13 cellular contexts compared by ENCODE assay signal in the genomic region with DNA sequence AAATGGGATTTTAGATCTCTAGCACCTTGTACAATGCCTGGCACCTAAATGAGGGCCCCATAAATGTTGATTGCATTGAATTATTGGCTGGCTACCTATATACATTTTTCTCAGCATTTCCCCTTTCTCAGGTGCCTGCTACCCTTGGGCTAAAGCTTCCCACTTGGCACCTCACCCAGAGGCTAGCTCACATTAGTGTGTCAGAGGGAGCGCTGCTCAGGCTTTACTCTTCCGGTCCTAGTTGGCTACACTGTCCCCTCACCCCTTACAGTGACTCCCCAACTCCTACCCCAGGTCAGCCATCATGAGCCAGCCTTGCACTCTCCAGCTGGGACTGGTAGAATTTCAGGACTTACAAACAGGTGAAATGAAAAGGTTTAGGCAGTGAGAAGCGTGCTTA. TPM values are rescaled to one million over a fixed set of nuclear protein-coding genes. Genes with fewer than 3 reads are reported as not detected.
A peak's percentile ranks its signal among the peaks of the same experiment; 100 is the strongest.
DNase-seq lines count a peak whose midpoint lies in the region; ATAC-seq and TF ChIP-seq lines count a peak whose summit lies in the region.
"Had no signal": no experiment of that assay in that cellular context is flagged by ENCODE, and none has a peak within 500 bp of the region (broad histone marks: within the 10 kb centered on the region; RNA-seq: fewer than 3 reads in every experiment).

No MANE protein-coding gene starts in this region.

- no peak overlapping the region for H3K4me2 ChIP-seq in SK-N-SH

- H3K27ac ChIP-seq in SK-N-SH (ENCODE audit: low read depth in 2 of 2, low read length in 1 of 2), result no peak overlapping the region
- H3K27ac ChIP-seq: thoracic aorta had no signal

- H3K9me3 ChIP-seq in SK-N-SH, result no peaks in the 10 kb centered on the region
- H3K9me3 ChIP-seq: thoracic aorta had no signal

- CTCF ChIA-PET in SK-N-SH (lab: Yijun Ruan, JAX), result interaction anchor here (1.4 to 1.7 kb wide), 2 partner anchors 10 to 13 kb away, joined by 5 to 11 read pairs; no protein-coding TSS in a partner anchor

- no peak overlapping the region for H3K9ac ChIP-seq in SK-N-SH

- H3K9me2 ChIP-seq in SK-N-SH, result no peaks in the 10 kb centered on the region

- H3K27me3 Mint-ChIP-seq in activated T-cell treated with anti-CD3 and anti-CD28 coated beads, Interleukin-2, amount 50 U/mL, for 72 hours (ENCODE audit: low read depth), result no peaks in the 10 kb centered on the region
- H3K27me3 Mint-ChIP-seq in activated T-helper 17 cell treated with anti-CD3 and anti-CD28 coated beads, Interleukin-2, amount 50 U/mL, for 72 hours, result no peaks in the 10 kb centered on the region
- no peaks in the 10 kb centered on the region for H3K27me3 Mint-ChIP-seq in stimulated activated naive B cell treated with anti-CD40 and anti-IgM and Interleukin-4, amounts not matched to agents 10 μg/mL and 1 μg/mL and 100 μg/mL, for 72 hours

- no peaks in the 10 kb centered on the region for H3F3A ChIP-seq in SK-N-SH (replicated peaks; ENCODE audit: insufficient read depth)

- H3K36me3 ChIP-seq in SK-N-SH (replicated peaks in 1 of 2; ENCODE audit: control insufficient read depth in 1 of 2, insufficient read depth in 2 of 2, low read length in 1 of 2), result no peaks in the 10 kb centered on the region
- H3K36me3 ChIP-seq: thoracic aorta had no signal

- no peaks in the 10 kb centered on the region for H3K36me3 Mint-ChIP-seq in activated T-cell treated with anti-CD3 and anti-CD28 coated beads, Interleukin-2, amount 50 U/mL, for 72 hours (ENCODE audit: insufficient read depth in 2 of 2)
- peaks cover 20% of the 10 kb centered on the region for H3K36me3 Mint-ChIP-seq in activated T-helper 17 cell treated with anti-CD3 and anti-CD28 coated beads, Interleukin-2, amount 50 U/mL, for 72 hours (ENCODE audit: low read depth)
- peaks cover 5 to 26% of the 10 kb centered on the region in 2 donors for H3K36me3 Mint-ChIP-seq in stimulated activated naive B cell treated with anti-CD40 and anti-IgM and Interleukin-4, amounts not matched to agents 10 μg/mL and 1 μg/mL and 100 μg/mL, for 72 hours

- peak overlapping the region; percentile 70 to 77 for H3K4me3 Mint-ChIP-seq in activated T-cell treated with anti-CD3 and anti-CD28 coated beads, Interleukin-2, amount 50 U/mL, for 72 hours
- peak overlapping the region; percentile 78 for H3K4me3 Mint-ChIP-seq in activated T-helper 17 cell treated with anti-CD3 and anti-CD28 coated beads, Interleukin-2, amount 50 U/mL, for 72 hours
- H3K4me3 Mint-ChIP-seq in stimulated activated naive B cell treated with anti-CD40 and anti-IgM and Interleukin-4, amounts not matched to agents 10 μg/mL and 1 μg/mL and 100 μg/mL, for 72 hours, result peak overlapping the region; percentile 6 to 65
- H3K4me3 Mint-ChIP-seq: GM23338 had no signal

- no peak for TF ChIP-seq CTCF in SK-N-SH (IDR thresholded peaks at IDR 0.05)

- DNase-seq in activated T-cell treated with anti-CD3 and anti-CD28 coated beads, Interleukin-2, amount 50 U/mL, for 72 hours, result no peak
- DNase-seq in activated T-cell treated with anti-CD3 and anti-CD28 coated beads, Interleukin-2, amount 50 U/mL, for 48 hours, result no peak
- DNase-seq in stimulated activated naive B cell treated with anti-CD40 and anti-IgM and Interleukin-4, amounts not matched to agents 10 μg/mL and 1 μg/mL and 100 μg/mL, for 72 hours, result no peak
- no peak for DNase-seq in SK-N-SH
- DNase-seq in GF-D8 (lab: John Stamatoyannopoulos, UW), result no peak
- DNase-seq: activated gamma-delta T cell, AML-193, T1000 had no signal

- no peaks in the 10 kb centered on the region for H4K20me1 ChIP-seq in SK-N-SH (ENCODE audit: insufficient read depth)

- no peak overlapping the region for H2AFZ ChIP-seq in SK-N-SH (ENCODE audit: low read depth)
- H2AFZ ChIP-seq: GM23338 had no signal

- H3K27ac Mint-ChIP-seq in activated T-cell treated with anti-CD3 and anti-CD28 coated beads, Interleukin-2, amount 50 U/mL, for 72 hours, result peak overlapping the region; percentile 96
- peak overlapping the region; percentile 94 for H3K27ac Mint-ChIP-seq in activated T-helper 17 cell treated with anti-CD3 and anti-CD28 coated beads, Interleukin-2, amount 50 U/mL, for 72 hours
- H3K27ac Mint-ChIP-seq in stimulated activated naive B cell treated with anti-CD40 and anti-IgM and Interleukin-4, amounts not matched to agents 10 μg/mL and 1 μg/mL and 100 μg/mL, for 72 hours, result peak overlapping the region; percentile 90

- peaks cover 86% of the 10 kb centered on the region for H3K4me1 Mint-ChIP-seq in activated T-cell treated with anti-CD3 and anti-CD28 coated beads, Interleukin-2, amount 50 U/mL, for 72 hours (ENCODE audit: low read depth)
- H3K4me1 Mint-ChIP-seq in activated T-helper 17 cell treated with anti-CD3 and anti-CD28 coated beads, Interleukin-2, amount 50 U/mL, for 72 hours, result peaks cover 71% of the 10 kb centered on the region
- H3K4me1 Mint-ChIP-seq in stimulated activated naive B cell treated with anti-CD40 and anti-IgM and Interleukin-4, amounts not matched to agents 10 μg/mL and 1 μg/mL and 100 μg/mL, for 72 hours, result peaks cover 73 to 94% of the 10 kb centered on the region in 2 donors

- H3K79me2 ChIP-seq in SK-N-SH (ENCODE audit: insufficient read depth), result peaks cover 10% of the 10 kb centered on the region; the same call in 1 of the 2 replicates

- H3K9me3 Mint-ChIP-seq in activated T-cell treated with anti-CD3 and anti-CD28 coated beads, Interleukin-2, amount 50 U/mL, for 72 hours, result no peaks in the 10 kb centered on the region
- no peaks in the 10 kb centered on the region for H3K9me3 Mint-ChIP-seq in activated T-helper 17 cell treated with anti-CD3 and anti-CD28 coated beads, Interleukin-2, amount 50 U/mL, for 72 hours
- H3K9me3 Mint-ChIP-seq in stimulated activated naive B cell treated with anti-CD40 and anti-IgM and Interleukin-4, amounts not matched to agents 10 μg/mL and 1 μg/mL and 100 μg/mL, for 72 hours, result no peaks in the 10 kb centered on the region
- H3K9me3 Mint-ChIP-seq: GM23338 had no signal

- no peak for TF ChIP-seq EP300 in SK-N-SH (IDR thresholded peaks at IDR 0.05; ENCODE audit: borderline replicate concordance in 1 of 2, low read depth in 1 of 2, low read length in 1 of 2)

- POLR2A ChIA-PET in SK-N-SH (lab: Yijun Ruan, JAX), result no interaction called here

- peaks cover 0 to 23% of the 10 kb centered on the region in 2 experiments; a peak in 3 of 4 replicates for H3K4me1 ChIP-seq in SK-N-SH (ENCODE audit: control insufficient read depth in 1 of 2, insufficient read depth in 2 of 2, low read depth in 1 of 2, low read length in 1 of 2)

- no peak for TF ChIP-seq RAD21 in SK-N-SH (IDR thresholded peaks at IDR 0.05; ENCODE audit: low read length)

- ATAC-seq in activated T-cell treated with anti-CD3 and anti-CD28 coated beads, Interleukin-2, amount 50 U/mL, for 72 hours (replicated peaks in 1 of 2), result no peak
- ATAC-seq in HG03060 (IDR thresholded peaks at IDR 0.05; ENCODE audit: low read depth, unreplicated experiment) (peak; percentile 12), GM19328 (IDR thresholded peaks at IDR 0.05; ENCODE audit: unreplicated experiment) (no peak)
- ATAC-seq in activated T-helper 17 cell treated with anti-CD3 and anti-CD28 coated beads, Interleukin-2, amount 50 U/mL, for 72 hours (replicated peaks), result no peak
- no peak for ATAC-seq in stimulated activated naive B cell treated with anti-CD40 and anti-IgM and Interleukin-4, amounts not matched to agents 10 μg/mL and 1 μg/mL and 100 μg/mL, for 72 hours (replicated peaks)
- ATAC-seq: GM23338 had no signal

- H3K27me3 ChIP-seq in SK-N-SH (ENCODE audit: insufficient read depth), result no peaks in the 10 kb centered on the region

- H3K4me3 ChIP-seq in SK-N-SH (ENCODE audit: low read depth in 2 of 2, low read length in 1 of 2), result no peak overlapping the region
- H3K4me3 ChIP-seq: GM23338, thoracic aorta had no signal

- WGBS in SK-N-SH (ENCODE audit: low lambda C conversion rate), result 100% methylated on average over 3 of the region's 3 CpGs

TF ChIP-seq in SK-N-SH, 30 proteins besides CTCF, POLR2A, EP300 and RAD21:
- no peak for TF ChIP-seq JUND (IDR thresholded peaks at IDR 0.05)

RNA-seq across cellular contexts. Expression of a gene that starts 9.5 kb away (rescaled TPM):
- 10 to 100 TPM; 28.8 to 38.6 TPM for total RNA-seq in activated T-cell treated with anti-CD3 and anti-CD28 coated beads, Interleukin-2, amount 50 U/mL, for 72 hours
- 10 to 100 TPM; 50.7 to 54.8 TPM for total RNA-seq in activated T-helper 17 cell treated with anti-CD3 and anti-CD28 coated beads, Interleukin-2, amount 50 U/mL, for 72 hours
- polyA plus RNA-seq in SK-N-SH (2012; rRNA removed), result 7.6 and 10.5 TPM in 2 replicates
- 5.1 and 5.4 TPM in 2 replicates for polyA plus RNA-seq in SK-N-SH (2012; cell fraction: cytosol; rRNA removed)
- polyA plus RNA-seq in SK-N-SH (2012; cell fraction: nucleus; rRNA removed), result 34.5 and 45.6 TPM in 2 replicates
